13 cellular contexts compared by ENCODE assay signal in the genomic region with DNA sequence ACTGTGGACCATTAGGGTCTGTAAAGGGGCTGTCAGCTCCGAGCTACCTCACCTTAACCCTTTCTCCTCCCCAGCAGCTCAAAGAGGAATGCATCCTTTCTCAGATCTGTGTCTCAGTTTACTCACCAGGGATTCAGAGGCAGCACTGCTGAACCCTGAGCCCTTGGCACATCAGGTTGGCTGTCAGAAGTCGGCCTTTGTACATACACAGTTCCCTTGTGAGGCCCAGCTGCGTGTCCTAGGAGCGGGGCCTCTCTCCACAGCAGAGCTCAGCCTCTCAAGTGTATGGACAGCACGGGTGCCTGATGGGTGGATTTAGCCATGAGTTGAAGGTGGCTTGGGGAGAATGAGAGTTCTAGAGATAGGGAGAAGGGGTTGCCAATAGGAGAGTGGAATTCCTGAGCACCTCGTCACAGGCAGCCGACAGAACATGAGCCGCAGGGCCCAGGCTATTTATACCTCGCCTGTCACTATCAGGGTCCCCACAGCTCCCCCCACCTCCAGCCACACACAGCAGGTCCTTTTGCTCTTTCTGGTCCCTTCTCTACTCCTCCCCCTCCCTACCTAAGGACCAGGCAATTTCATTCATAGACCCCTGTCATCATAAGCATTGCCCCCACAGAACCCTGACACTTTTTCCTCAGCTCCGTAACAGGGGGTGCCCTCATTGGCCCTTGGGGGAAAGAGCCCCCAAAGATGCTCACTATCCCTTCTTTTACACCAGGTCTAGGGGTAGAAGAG. TPM values are rescaled to one million over a fixed set of nuclear protein-coding genes. Genes with fewer than 3 reads are reported as not detected.
DNase-seq lines count a peak whose midpoint lies in the region; ATAC-seq and TF ChIP-seq lines count a peak whose summit lies in the region.
"Had no signal": no experiment of that assay in that cellular context is flagged by ENCODE, and none has a peak within 500 bp of the region (broad histone marks: within the 10 kb centered on the region; RNA-seq: fewer than 3 reads in every experiment).

No MANE protein-coding gene starts in this region.

- TF ChIP-seq CTCF in RWPE2 (IDR thresholded peaks at IDR 0.05; ENCODE audit: poor library complexity, severe bottlenecking) (no peak), fibroblast of mammary gland (conservative IDR thresholded peaks at IDR 0.05; ENCODE audit: control insufficient read depth, insufficient read depth, low read depth, low read length) (no peak), neural progenitor cell (IDR thresholded peaks at IDR 0.05) (no peak)

- H2AFZ ChIP-seq in neural progenitor cell (replicated peaks) = no peak overlapping the region

- H3K9me3 ChIP-seq in RWPE2 (ENCODE audit: severe bottlenecking) = no peaks in the 10 kb centered on the region
- H3K9me3 ChIP-seq in neural progenitor cell (ENCODE audit: low read depth) = no peaks in the 10 kb centered on the region
- H3K9me3 ChIP-seq: BLaER1 treated with 17β-estradiol and CSF1 and Interleukin-3, amounts not matched to agents 10 nM and 100 nM; pancreas had no signal

- H3K4me3 Mint-ChIP-seq in neural progenitor cell = peak overlapping the region; percentile 38

- H3K4me2 ChIP-seq in neural progenitor cell = peak overlapping the region; percentile 25
- H3K4me2 ChIP-seq: BLaER1 treated with 17β-estradiol and CSF1 and Interleukin-3, amounts not matched to agents 10 nM and 100 nM had no signal

- no peak overlapping the region for H3K9ac ChIP-seq in neural progenitor cell
- H3K9ac ChIP-seq: BLaER1 treated with 17β-estradiol and CSF1 and Interleukin-3, amounts not matched to agents 10 nM and 100 nM had no signal

- H3K27me3 Mint-ChIP-seq in neural progenitor cell (ENCODE audit: insufficient read depth, low read depth) = peaks cover 19% of the 10 kb centered on the region

- no peak overlapping the region for H3K27ac ChIP-seq in RWPE2 (ENCODE audit: poor library complexity, severe bottlenecking)
- peak overlapping the region; percentile 18 for H3K27ac ChIP-seq in neural progenitor cell
- H3K27ac ChIP-seq: BLaER1 treated with 17β-estradiol and CSF1 and Interleukin-3, amounts not matched to agents 10 nM and 100 nM; pancreas had no signal

- H3K27ac Mint-ChIP-seq in neural progenitor cell = peak overlapping the region; percentile 65

- no peaks in the 10 kb centered on the region for H4K20me1 ChIP-seq in neural progenitor cell (ENCODE audit: low read depth)

- H3K4me3 ChIP-seq in RWPE2 (ENCODE audit: severe bottlenecking) (no peak overlapping the region), fibroblast of mammary gland (ENCODE audit: control insufficient read depth, low read depth, low read length) (no peak overlapping the region), neural progenitor cell (no peak overlapping the region)
- H3K4me3 ChIP-seq: BLaER1 treated with 17β-estradiol and CSF1 and Interleukin-3, amounts not matched to agents 10 nM and 100 nM; pancreas had no signal

- H3K79me2 ChIP-seq in neural progenitor cell (ENCODE audit: low read depth) = no peaks in the 10 kb centered on the region

- no peaks in the 10 kb centered on the region for H3K9me3 Mint-ChIP-seq in neural progenitor cell

- peaks cover 18% of the 10 kb centered on the region for H3K4me1 ChIP-seq in RWPE2 (ENCODE audit: insufficient read depth, poor library complexity, severe bottlenecking)
- H3K4me1 ChIP-seq in neural progenitor cell = peaks cover 47% of the 10 kb centered on the region

- DNase-seq in AG08396 (ENCODE audit: low spot score) (peak; percentile 78), RWPE2 (ENCODE audit: low spot score) (no peak), fibroblast of mammary gland (ENCODE audit: low read depth) (peak; percentile 70), neural progenitor cell (ENCODE audit: low spot score) (peak; percentile 20), NCI-H1436 (lab: John Stamatoyannopoulos, UW) (no peak), cortex of kidney (lab: John Stamatoyannopoulos, UW) (no peak)
- DNase-seq: activated naive CD4-positive, alpha-beta T cell; NCI-H446 treated with DMSO at 0.1 percent for 48 hours; stimulated activated CD8-positive, alpha-beta memory T cell treated with anti-CD3 and anti-CD28 coated beads, Interleukin-4, amount 100 ng/mL, for 48 hours had no signal

- ATAC-seq in RWPE2 (ENCODE audit: low read depth) (peak; percentile 30; the same call in 2 of the 3 replicates), HG02623 (IDR thresholded peaks at IDR 0.05; ENCODE audit: unreplicated experiment) (no peak), GM21619 (IDR thresholded peaks at IDR 0.05; ENCODE audit: unreplicated experiment) (no peak)
- ATAC-seq: pancreas had no signal

- H3K27me3 ChIP-seq in RWPE2 (ENCODE audit: insufficient read depth, poor library complexity, severe bottlenecking) = peaks cover 4% of the 10 kb centered on the region
- peaks cover 19% of the 10 kb centered on the region for H3K27me3 ChIP-seq in neural progenitor cell
- H3K27me3 ChIP-seq: pancreas had no signal

- no peaks in the 10 kb centered on the region for H3K36me3 ChIP-seq in RWPE2 (ENCODE audit: low read depth)
- H3K36me3 ChIP-seq in neural progenitor cell = no peaks in the 10 kb centered on the region
- H3K36me3 ChIP-seq: BLaER1 treated with 17β-estradiol and CSF1 and Interleukin-3, amounts not matched to agents 10 nM and 100 nM; pancreas had no signal

- no peaks in the 10 kb centered on the region for H3K36me3 Mint-ChIP-seq in neural progenitor cell

- H3F3A ChIP-seq in neural progenitor cell (ENCODE audit: low read depth) = peaks cover 37% of the 10 kb centered on the region

- H3K4me1 Mint-ChIP-seq in neural progenitor cell = peaks cover 37% of the 10 kb centered on the region

RNA-seq across cellular contexts. Expression of gene FLNC, which starts 2.1 kb away (rescaled TPM):
- total RNA-seq in neural progenitor cell (ENCODE audit: low replicate concordance) = 6.7 and 23.7 TPM in 2 replicates

RNA-seq across cellular contexts. Expression of gene ATP6V1F, which starts 34.5 kb away (rescaled TPM):
- 61.4 and 81.8 TPM in 2 replicates for total RNA-seq in neural progenitor cell (ENCODE audit: low replicate concordance)

RNA-seq across cellular contexts. Expression of gene CCDC136, which starts 36.4 kb away (rescaled TPM):
- 93.6 and 115 TPM in 2 replicates for total RNA-seq in neural progenitor cell (ENCODE audit: low replicate concordance)

RNA-seq across cellular contexts. Expression of gene OPN1SW, which starts 52.5 kb away (rescaled TPM):
- total RNA-seq in neural progenitor cell (ENCODE audit: low replicate concordance) = 0.46 TPM in 1 of 2 replicates, not detected in the other
- total RNA-seq: pancreas had no signal

Comparison
In these comparisons a context has a peak if more than half of its experiments do, and no peak if none do; other contexts are left out.
1. DNase-seq: peak in AG08396 (single experiment), fibroblast of mammary gland (single experiment) and neural progenitor cell (single experiment); none in RWPE2 (single experiment), NCI-H1436 (single experiment) and cortex of kidney (single experiment).